In genomic region chr1:165942062-165942461, GRCh38 we compare ENCODE assay signal across 15 cellular contexts.
"Had no signal": no experiment of that assay in that cellular context is flagged by ENCODE, and none has a peak within 500 bp of the region (broad histone marks: within the 10 kb centered on the region; RNA-seq: fewer than 3 reads in every experiment).

No MANE protein-coding gene starts in this region.

- H3K4me3 Mint-ChIP-seq: dendritic cell treated with granulocyte-macrophage colony-stimulating factor and Interleukin-4, amounts not matched to agents 40 ng/mL and 50 ng/mL, for 4 days; nephron had no signal

- H3K27me3 ChIP-seq: heart left ventricle, sigmoid colon had no signal

- H3K4me1 Mint-ChIP-seq: naive B cell, nephron had no signal

- DNase-seq: effector CD4-positive, alpha-beta T cell; heart left ventricle; hippocampal formation; kidney glomerular epithelial cell; mesendoderm; naive B cell; sigmoid colon; stimulated activated naive CD4-positive, alpha-beta T cell treated with Interleukin-2 at 50 U/mL for 16 hours; trophoblast cell had no signal

- H3K4me1 ChIP-seq: heart left ventricle, sigmoid colon had no signal

- H3K27ac ChIP-seq: heart left ventricle, neutrophil, sigmoid colon, skin epidermis had no signal

- H3K27ac Mint-ChIP-seq: dendritic cell treated with granulocyte-macrophage colony-stimulating factor and Interleukin-4, amounts not matched to agents 40 ng/mL and 50 ng/mL, for 4 days; nephron had no signal

- H3K36me3 Mint-ChIP-seq: naive B cell had no signal

- H3K9me3 ChIP-seq: heart left ventricle, neutrophil, sigmoid colon had no signal

- H3K4me3 ChIP-seq: heart left ventricle, sigmoid colon, skin epidermis had no signal

- H3K36me3 ChIP-seq: heart left ventricle, neutrophil, sigmoid colon had no signal

- FAIRE-seq: frontal cortex, islet of Langerhans had no signal

- ATAC-seq: heart left ventricle had no signal

- H3K9me3 Mint-ChIP-seq: dendritic cell treated with granulocyte-macrophage colony-stimulating factor and Interleukin-4, amounts not matched to agents 40 ng/mL and 50 ng/mL, for 4 days; naive B cell; nephron had no signal
